Comparison of ENCODE assay signal across 11 cellular contexts in genomic region chr17:68255731-68256538, GRCh38. TPM values are rescaled to one million over a fixed set of nuclear protein-coding genes. Genes with fewer than 3 reads are reported as not detected.
DNase-seq lines count a peak whose midpoint lies in the region; ATAC-seq, FAIRE-seq and TF ChIP-seq lines count a peak whose summit lies in the region.
"Had no signal": no experiment of that assay in that cellular context is flagged by ENCODE, and none has a peak within 500 bp of the region (broad histone marks: within the 10 kb centered on the region; RNA-seq: fewer than 3 reads in every experiment).

No MANE protein-coding gene starts in this region.

- peak overlapping the region; percentile 93 for H3K27ac Mint-ChIP-seq in activated naive CD8-positive, alpha-beta T cell treated with anti-CD3 and anti-CD28 coated beads for 36 hours
- H3K27ac Mint-ChIP-seq in stimulated activated memory B cell treated with anti-CD40 and anti-IgM and Interleukin-4, amounts not matched to agents 10 μg/mL and 1 μg/mL and 100 μg/mL, for 72 hours, result peak overlapping the region; percentile 88

- H4K20me1 ChIP-seq in OCI-LY1 (ENCODE audit: insufficient read depth, low read length), result no peaks in the 10 kb centered on the region

- no peak overlapping the region for H3K9ac ChIP-seq in OCI-LY1 (ENCODE audit: low read length)

- no peaks in the 10 kb centered on the region for H3K27me3 ChIP-seq in OCI-LY1 (ENCODE audit: insufficient read depth, low read length)
- H3K27me3 ChIP-seq: esophagus muscularis mucosa, sigmoid colon had no signal

- ATAC-seq in stimulated activated memory B cell treated with anti-CD40 and anti-IgM and Interleukin-4, amounts not matched to agents 10 μg/mL and 1 μg/mL and 100 μg/mL, for 72 hours, result peak; percentile 49
- ATAC-seq: Right ventricle myocardium inferior had no signal

- no peaks in the 10 kb centered on the region for H3K27me3 Mint-ChIP-seq in activated naive CD8-positive, alpha-beta T cell treated with anti-CD3 and anti-CD28 coated beads for 36 hours
- H3K27me3 Mint-ChIP-seq in stimulated activated memory B cell treated with anti-CD40 and anti-IgM and Interleukin-4, amounts not matched to agents 10 μg/mL and 1 μg/mL and 100 μg/mL, for 72 hours, result no peaks in the 10 kb centered on the region

- H3K4me1 Mint-ChIP-seq in activated naive CD8-positive, alpha-beta T cell treated with anti-CD3 and anti-CD28 coated beads for 36 hours, result peaks cover 75% of the 10 kb centered on the region
- H3K4me1 Mint-ChIP-seq in stimulated activated memory B cell treated with anti-CD40 and anti-IgM and Interleukin-4, amounts not matched to agents 10 μg/mL and 1 μg/mL and 100 μg/mL, for 72 hours, result peaks cover 62% of the 10 kb centered on the region

- no peaks in the 10 kb centered on the region for H3K9me2 ChIP-seq in OCI-LY1 (ENCODE audit: low read depth, low read length)

- peaks cover 68% of the 10 kb centered on the region for H3K36me3 Mint-ChIP-seq in activated naive CD8-positive, alpha-beta T cell treated with anti-CD3 and anti-CD28 coated beads for 36 hours
- peaks cover 29% of the 10 kb centered on the region for H3K36me3 Mint-ChIP-seq in stimulated activated memory B cell treated with anti-CD40 and anti-IgM and Interleukin-4, amounts not matched to agents 10 μg/mL and 1 μg/mL and 100 μg/mL, for 72 hours

- DNase-seq in HTR-8/SVneo (ENCODE audit: insufficient read length, low spot score), result no peak
- DNase-seq in activated naive CD8-positive, alpha-beta T cell treated with anti-CD3 and anti-CD28 coated beads for 36 hours, result no peak
- no peak for DNase-seq in NCI-H1694 (lab: John Stamatoyannopoulos, UW)
- DNase-seq in NCI-H187 treated with DMSO at 0.1 percent for 48 hours (lab: John Stamatoyannopoulos, UW), result no peak
- DNase-seq in NCI-H2227 (lab: John Stamatoyannopoulos, UW; ENCODE audit: unreplicated experiment), result no peak
- DNase-seq: activated CD4-positive, alpha-beta T cell treated with anti-CD3 and anti-CD28 coated beads, Interleukin-2, amount 50 U/mL, for 4 hours; sigmoid colon had no signal

- no peak for TF ChIP-seq CTCF in OCI-LY1 (IDR thresholded peaks at IDR 0.05; ENCODE audit: low read length)

- H3K4me3 ChIP-seq in OCI-LY1 (ENCODE audit: low read depth, low read length, poor library complexity, severe bottlenecking), result no peak overlapping the region
- H3K4me3 ChIP-seq: esophagus muscularis mucosa, sigmoid colon had no signal

- H2AFZ ChIP-seq in OCI-LY1 (ENCODE audit: low read length), result no peak overlapping the region

- H3K36me3 ChIP-seq in OCI-LY1 (ENCODE audit: insufficient read depth, low read length), result peaks cover 66% of the 10 kb centered on the region

- peaks cover 69% of the 10 kb centered on the region for H3K4me1 ChIP-seq in OCI-LY1 (ENCODE audit: insufficient read depth, low read length, severe bottlenecking)

- no peak overlapping the region for H3K4me3 Mint-ChIP-seq in activated naive CD8-positive, alpha-beta T cell treated with anti-CD3 and anti-CD28 coated beads for 36 hours
- no peak overlapping the region for H3K4me3 Mint-ChIP-seq in stimulated activated memory B cell treated with anti-CD40 and anti-IgM and Interleukin-4, amounts not matched to agents 10 μg/mL and 1 μg/mL and 100 μg/mL, for 72 hours

- H3K4me2 ChIP-seq in OCI-LY1 (ENCODE audit: low read length), result no peak overlapping the region

- H3K9me3 Mint-ChIP-seq in activated naive CD8-positive, alpha-beta T cell treated with anti-CD3 and anti-CD28 coated beads for 36 hours, result no peaks in the 10 kb centered on the region
- H3K9me3 Mint-ChIP-seq in stimulated activated memory B cell treated with anti-CD40 and anti-IgM and Interleukin-4, amounts not matched to agents 10 μg/mL and 1 μg/mL and 100 μg/mL, for 72 hours, result no peaks in the 10 kb centered on the region

- H3K27ac ChIP-seq in OCI-LY1 (ENCODE audit: low read depth, low read length, poor library complexity, severe bottlenecking), result peak overlapping the region; percentile 86
- H3K27ac ChIP-seq: esophagus muscularis mucosa, sigmoid colon had no signal

- H3K9me3 ChIP-seq in OCI-LY1 (ENCODE audit: low read length), result no peaks in the 10 kb centered on the region
- H3K9me3 ChIP-seq: esophagus muscularis mucosa, sigmoid colon had no signal

- H3F3A ChIP-seq in OCI-LY1 (ENCODE audit: insufficient read depth, low read length), result peaks cover 7% of the 10 kb centered on the region; the same call in 1 of the 2 replicates

- no peaks in the 10 kb centered on the region for H3K79me2 ChIP-seq in OCI-LY1 (ENCODE audit: insufficient read depth, low read length)

- peak; percentile 72 for FAIRE-seq in HTR-8/SVneo (lab: Jason Lieb, UNC)

RNA-seq across cellular contexts. Expression of gene AMZ2, which starts 8.1 kb away (rescaled TPM):
- total RNA-seq in activated naive CD8-positive, alpha-beta T cell treated with anti-CD3 and anti-CD28 coated beads for 36 hours, result 100 to 1,000 TPM; 120 to 134 TPM

RNA-seq across cellular contexts. Expression of gene SLC16A6, which starts 35.0 kb away (rescaled TPM):
- total RNA-seq in activated naive CD8-positive, alpha-beta T cell treated with anti-CD3 and anti-CD28 coated beads for 36 hours, result 1 to 10 TPM; 5.9 to 6.0 TPM

RNA-seq across cellular contexts. Expression of gene ARSG, which starts 35.4 kb away (rescaled TPM):
- total RNA-seq in activated naive CD8-positive, alpha-beta T cell treated with anti-CD3 and anti-CD28 coated beads for 36 hours, result 1 to 10 TPM; 5.0 to 5.2 TPM
